Comparison of ENCODE assay signal across 7 cellular contexts in the genomic region with DNA sequence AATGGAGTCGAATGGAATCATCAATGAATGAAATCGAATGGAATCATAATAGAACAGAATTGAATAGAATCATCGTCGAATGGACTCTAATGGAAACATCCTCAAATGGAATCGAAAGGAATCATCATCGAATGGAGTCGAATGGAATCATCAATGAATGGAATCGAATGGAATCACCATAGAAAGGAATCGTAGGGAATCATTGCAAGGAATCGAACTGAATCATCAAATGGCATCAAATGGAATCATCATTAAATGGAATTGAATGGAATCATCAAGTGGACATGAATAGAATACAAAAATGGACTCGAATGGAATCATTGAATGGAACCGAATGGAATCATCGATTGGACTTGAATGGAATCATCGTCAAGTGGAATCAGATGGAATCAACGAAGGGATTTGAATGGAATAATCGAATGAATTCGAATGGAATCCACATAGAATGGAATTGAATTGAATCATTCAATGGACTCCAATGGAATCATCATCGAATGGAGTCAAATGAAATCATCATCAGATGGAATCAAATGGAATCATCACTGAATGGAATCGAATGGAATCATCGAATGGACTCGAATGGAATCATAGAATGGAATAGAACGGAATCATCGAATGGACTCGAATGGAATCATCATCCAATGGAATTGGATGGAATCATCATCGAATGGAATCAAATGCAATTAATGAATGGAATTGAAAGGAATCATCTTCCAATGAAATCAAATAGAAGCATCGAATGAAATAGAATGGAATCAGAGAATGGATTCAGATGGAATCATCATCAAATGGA.
A peak's percentile ranks its signal among the peaks of the same experiment; 100 is the strongest.
DNase-seq lines count a peak whose midpoint lies in the region; ATAC-seq, FAIRE-seq and TF ChIP-seq lines count a peak whose summit lies in the region.
"Not testable (repeated sequence)": the region's sequence is repeated elsewhere in the genome, so short reads cannot be mapped to it uniquely, and the experiment has no call there.

No MANE protein-coding gene starts in this region.

- not testable (repeated sequence) for H3K9ac ChIP-seq in GM23248; HepG2 (ENCODE audit: insufficient read depth, low read depth, low read length)

- POLR2A ChIA-PET in activated CD8-positive, alpha-beta T cell treated with anti-CD3 and anti-CD28 coated beads, Interleukin-2, amount 10 ng/mL, durations not matched to agents 7 days and 5 days (lab: Charles Lee); HepG2 (lab: Yijun Ruan, JAX): not testable (repeated sequence)

- not testable (repeated sequence) for H3K4me1 Mint-ChIP-seq in activated CD8-positive, alpha-beta T cell treated with anti-CD3 and anti-CD28 coated beads, Interleukin-2, amount 10 ng/mL, durations not matched to agents 7 days and 5 days (ENCODE audit: low read depth)

- peaks cover 12% of the 10 kb centered on the region; the same call in 1 of the 2 replicates for H4K20me1 ChIP-seq in GM23248 (ENCODE audit: insufficient read depth)
- not testable (repeated sequence) for H4K20me1 ChIP-seq in HepG2 (ENCODE audit: insufficient read depth, low read length)

- in situ Hi-C loops in GM23248 (cut with MboI); HepG2 (cut with HindIII; ENCODE audit: extremely low pct_ligation_motif_present, low pct_unique_long_range_greater_than_20kb): not testable (repeated sequence)

- not testable (repeated sequence) for H3K27me3 ChIP-seq in GM23248 (replicated peaks; ENCODE audit: insufficient read depth); bronchial epithelial cell (ENCODE audit: control insufficient read depth, insufficient read depth, low read length); HepG2 (ENCODE audit: control insufficient read depth in 1 of 2, insufficient read depth in 2 of 2, low read length in 2 of 2); prostate gland (replicated peaks; ENCODE audit: insufficient read depth)

- DNase-seq in GM23248 (peak; percentile 3), NAMALWA (ENCODE audit: low spot score) (peak; percentile 55), bronchial epithelial cell (ENCODE audit: low read depth) (peak; percentile 52), fibroblast of peridontal ligament (ENCODE audit: extremely low read depth) (peak; percentile 32), HepG2 (ENCODE audit: low spot score) (peak; percentile 71), prostate gland (ENCODE audit: low spot score) (peak; percentile 77)
- peak; percentile 56 for DNase-seq in activated CD8-positive, alpha-beta T cell treated with anti-CD3 and anti-CD28 coated beads, Interleukin-2, amount 10 ng/mL, durations not matched to agents 7 days and 5 days

- H3K4me3 Mint-ChIP-seq in activated CD8-positive, alpha-beta T cell treated with anti-CD3 and anti-CD28 coated beads, Interleukin-2, amount 10 ng/mL, durations not matched to agents 7 days and 5 days, result not testable (repeated sequence)

- TF ChIP-seq RAD21 in HepG2 (CRISPR knock-in tag; IDR thresholded peaks at IDR 0.05), result not testable (repeated sequence)

- not testable (repeated sequence) for H3K27ac ChIP-seq in GM23248; HepG2 (ENCODE audit: extremely low read length, insufficient read depth, low read length); prostate gland

- intact Hi-C loops in HepG2 (cut with micrococcal nuclease; ENCODE audit: unreplicated experiment); prostate gland (cut with DNase I): not testable (repeated sequence)

- H3K9me2 ChIP-seq in GM23248 (ENCODE audit: insufficient read depth), result peaks cover 11% of the 10 kb centered on the region

- H3K27ac Mint-ChIP-seq in activated CD8-positive, alpha-beta T cell treated with anti-CD3 and anti-CD28 coated beads, Interleukin-2, amount 10 ng/mL, durations not matched to agents 7 days and 5 days, result not testable (repeated sequence)

- not testable (repeated sequence) for H3K9me3 Mint-ChIP-seq in activated CD8-positive, alpha-beta T cell treated with anti-CD3 and anti-CD28 coated beads, Interleukin-2, amount 10 ng/mL, durations not matched to agents 7 days and 5 days (ENCODE audit: insufficient read depth)

- not testable (repeated sequence) for H3K79me2 ChIP-seq in GM23248 (ENCODE audit: insufficient read depth); HepG2 (ENCODE audit: insufficient read depth, low read length)

- TF ChIP-seq EP300 in HepG2 (IDR thresholded peaks at IDR 0.05; ENCODE audit: low read depth in 2 of 2, low read length in 2 of 2); HepG2 (CRISPR knock-in tag; IDR thresholded peaks at IDR 0.05; ENCODE audit: borderline replicate concordance): not testable (repeated sequence)

- H3K36me3 ChIP-seq in GM23248 (ENCODE audit: low read depth); bronchial epithelial cell (ENCODE audit: control insufficient read depth, insufficient read depth, low read length); HepG2 (replicated peaks in 1 of 2; ENCODE audit: control insufficient read depth in 1 of 2, insufficient read depth in 2 of 2, low read length in 2 of 2); prostate gland: not testable (repeated sequence)

- H3F3A ChIP-seq in GM23248 (ENCODE audit: insufficient read depth), result peaks cover 10% of the 10 kb centered on the region

- TF ChIP-seq CTCF in bronchial epithelial cell (IDR thresholded peaks at IDR 0.05; ENCODE audit: insufficient read depth, low read length, severe bottlenecking); HepG2 (CRISPR knock-in tag; IDR thresholded peaks at IDR 0.05); prostate gland (IDR thresholded peaks at IDR 0.05): not testable (repeated sequence)

- H3K36me3 Mint-ChIP-seq in activated CD8-positive, alpha-beta T cell treated with anti-CD3 and anti-CD28 coated beads, Interleukin-2, amount 10 ng/mL, durations not matched to agents 7 days and 5 days (ENCODE audit: low read depth), result not testable (repeated sequence)

- 41 to 44% methylated on average over 24 to 25 of the region's 26 CpGs for WGBS in GM23248 (ENCODE audit: low coverage in 1 of 2, low lambda C conversion rate in 2 of 2, missing lambda C conversion rate in 2 of 2), 2 experiments
- 42% methylated on average over 26 of the region's 26 CpGs for WGBS in HepG2 (ENCODE audit: low lambda C conversion rate)
- WGBS in prostate gland, result 74% methylated on average over 26 of the region's 26 CpGs

- BruUV-seq in HepG2 (replicated peaks; lab: Mats Ljungman, UMichigan), result not testable (repeated sequence)

- not testable (repeated sequence) for H3K27me3 Mint-ChIP-seq in activated CD8-positive, alpha-beta T cell treated with anti-CD3 and anti-CD28 coated beads, Interleukin-2, amount 10 ng/mL, durations not matched to agents 7 days and 5 days (ENCODE audit: low read depth)

- TF ChIP-seq POLR2A in HepG2 (IDR thresholded peaks at IDR 0.05; ENCODE audit: insufficient read depth in 1 of 2, low read depth in 2 of 2, low read length in 2 of 2); prostate gland (IDR thresholded peaks at IDR 0.05): not testable (repeated sequence)

- not testable (repeated sequence) for H3K4me3 ChIP-seq in GM23248; bronchial epithelial cell (ENCODE audit: low read depth, low read length); HepG2 (replicated peaks in 1 of 3; ENCODE audit: insufficient read depth in 1 of 3, low read depth in 2 of 3, low read length in 3 of 3); prostate gland

- not testable (repeated sequence) for ATAC-seq in activated CD8-positive, alpha-beta T cell treated with anti-CD3 and anti-CD28 coated beads, Interleukin-2, amount 10 ng/mL, durations not matched to agents 7 days and 5 days; HepG2

- H3K4me1 ChIP-seq in GM23248 (ENCODE audit: insufficient read depth); HepG2 (ENCODE audit: insufficient read depth, low read length); prostate gland (replicated peaks): not testable (repeated sequence)

- CTCF ChIA-PET in activated CD8-positive, alpha-beta T cell treated with anti-CD3 and anti-CD28 coated beads, Interleukin-2, amount 10 ng/mL, durations not matched to agents 7 days and 5 days (lab: Charles Lee); HepG2 (lab: Yijun Ruan, JAX; ENCODE audit: low intra/inter-chr PET ratio, low total read pairs): not testable (repeated sequence)

- H2AFZ ChIP-seq in GM23248; HepG2 (ENCODE audit: low read length): not testable (repeated sequence)

- H3K4me2 ChIP-seq in GM23248 (ENCODE audit: unreplicated experiment); HepG2 (ENCODE audit: low read depth, low read length): not testable (repeated sequence)

- not testable (repeated sequence) for FAIRE-seq in bronchial epithelial cell (lab: Jason Lieb, UNC); HepG2 (lab: Jason Lieb, UNC)

- H3K9me3 ChIP-seq in GM23248 (ENCODE audit: low read depth), result peaks cover 12% of the 10 kb centered on the region
- peaks cover 23% of the 10 kb centered on the region for H3K9me3 ChIP-seq in HepG2 (ENCODE audit: low read length)
- not testable (repeated sequence) for H3K9me3 ChIP-seq in prostate gland

TF ChIP-seq in HepG2, 621 proteins besides CTCF, POLR2A, EP300 and RAD21:
- 0 out of 2 replicates have a peak, but pooled peaks have one; percentile 29 for TF ChIP-seq HOXA9 (CRISPR knock-in tag; IDR thresholded peaks at IDR 0.05; ENCODE audit: borderline replicate concordance)

Comparison
In these comparisons a context has a peak if more than half of its experiments do, and no peak if none do; other contexts are left out.
1. DNase-seq: peak in every context shown above with its lines; median percentile 77 in prostate gland; 71 in HepG2; 56 in activated CD8-positive, alpha-beta T cell treated with anti-CD3 and anti-CD28 coated beads, Interleukin-2, amount 10 ng/mL, durations not matched to agents 7 days and 5 days; 55 in NAMALWA; 52 in bronchial epithelial cell; 32 in fibroblast of peridontal ligament; 3 in GM23248.